Comparison of ENCODE assay signal across 1 cellular context in the genomic region with DNA sequence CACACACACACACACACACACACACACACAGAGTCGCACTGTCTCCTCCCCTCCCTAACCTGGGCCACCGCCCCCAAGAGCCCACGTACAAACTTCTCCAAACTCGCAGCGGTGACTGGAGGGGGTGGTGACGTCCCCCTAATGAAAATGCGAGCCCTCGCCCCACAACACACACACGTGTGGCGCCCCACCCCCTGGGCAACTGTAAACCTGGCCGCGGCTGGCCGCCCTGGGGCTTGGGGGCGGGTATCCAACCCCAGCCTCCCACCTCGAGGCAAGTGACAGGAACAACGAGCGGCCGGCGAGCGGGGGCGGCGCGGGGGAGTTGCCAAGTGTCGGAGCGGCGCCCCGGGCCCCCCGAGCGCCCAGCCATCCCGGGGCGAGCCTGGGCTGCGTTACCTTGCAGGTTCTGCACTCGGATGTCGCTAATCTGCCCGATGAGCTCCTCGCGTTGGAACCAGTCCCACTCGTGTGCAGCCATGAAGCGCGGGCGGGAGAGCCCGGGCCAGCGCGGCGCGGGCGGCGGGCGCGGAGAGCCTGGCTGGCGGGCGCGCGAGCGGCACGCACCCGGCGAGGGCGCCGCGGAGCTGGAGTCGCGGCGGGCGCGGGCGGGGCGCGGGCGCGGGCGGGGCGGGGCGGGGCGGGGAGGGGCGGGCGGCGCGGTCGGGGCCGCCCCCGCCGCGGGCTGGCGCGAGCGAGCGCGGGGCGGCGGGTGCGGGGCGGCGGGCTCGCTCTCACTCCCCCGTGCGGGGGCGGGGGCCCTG.
TF ChIP-seq lines count a peak whose summit lies in the region.

A gene with protein sequence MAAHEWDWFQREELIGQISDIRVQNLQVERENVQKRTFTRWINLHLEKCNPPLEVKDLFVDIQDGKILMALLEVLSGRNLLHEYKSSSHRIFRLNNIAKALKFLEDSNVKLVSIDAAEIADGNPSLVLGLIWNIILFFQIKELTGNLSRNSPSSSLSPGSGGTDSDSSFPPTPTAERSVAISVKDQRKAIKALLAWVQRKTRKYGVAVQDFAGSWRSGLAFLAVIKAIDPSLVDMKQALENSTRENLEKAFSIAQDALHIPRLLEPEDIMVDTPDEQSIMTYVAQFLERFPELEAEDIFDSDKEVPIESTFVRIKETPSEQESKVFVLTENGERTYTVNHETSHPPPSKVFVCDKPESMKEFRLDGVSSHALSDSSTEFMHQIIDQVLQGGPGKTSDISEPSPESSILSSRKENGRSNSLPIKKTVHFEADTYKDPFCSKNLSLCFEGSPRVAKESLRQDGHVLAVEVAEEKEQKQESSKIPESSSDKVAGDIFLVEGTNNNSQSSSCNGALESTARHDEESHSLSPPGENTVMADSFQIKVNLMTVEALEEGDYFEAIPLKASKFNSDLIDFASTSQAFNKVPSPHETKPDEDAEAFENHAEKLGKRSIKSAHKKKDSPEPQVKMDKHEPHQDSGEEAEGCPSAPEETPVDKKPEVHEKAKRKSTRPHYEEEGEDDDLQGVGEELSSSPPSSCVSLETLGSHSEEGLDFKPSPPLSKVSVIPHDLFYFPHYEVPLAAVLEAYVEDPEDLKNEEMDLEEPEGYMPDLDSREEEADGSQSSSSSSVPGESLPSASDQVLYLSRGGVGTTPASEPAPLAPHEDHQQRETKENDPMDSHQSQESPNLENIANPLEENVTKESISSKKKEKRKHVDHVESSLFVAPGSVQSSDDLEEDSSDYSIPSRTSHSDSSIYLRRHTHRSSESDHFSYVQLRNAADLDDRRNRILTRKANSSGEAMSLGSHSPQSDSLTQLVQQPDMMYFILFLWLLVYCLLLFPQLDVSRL (minus strand): TSS at position 597 of the 764 bp plus-strand sequence. CDS start 116 bp downstream, at position 481.

TF ChIP-seq in HepG2, 621 proteins besides CTCF, POLR2A, EP300 and RAD21 (continued from another document):
- TF ChIP-seq MYC (CRISPR knock-in tag; IDR thresholded peaks at IDR 0.05; ENCODE audit: borderline replicate concordance) (peak; percentile 57; the same call in 1 of the 2 replicates), ZBTB3 (CRISPR knock-in tag; IDR thresholded peaks at IDR 0.05; ENCODE audit: borderline replicate concordance, low read depth) (no peak), NFIC (IDR thresholded peaks at IDR 0.05; ENCODE audit: low read length) (no peak), RAD51 (IDR thresholded peaks at IDR 0.05; ENCODE audit: borderline replicate concordance) (no peak), KLF15 (CRISPR knock-in tag; IDR thresholded peaks at IDR 0.05; ENCODE audit: borderline replicate concordance) (0 out of 2 replicates have a peak, but pooled peaks have one; percentile 28), ZBTB7B (CRISPR knock-in tag; IDR thresholded peaks at IDR 0.05) (peak; percentile 26; the same call in 1 of the 2 replicates), SAP130 (CRISPR knock-in tag; IDR thresholded peaks at IDR 0.05; ENCODE audit: low read depth) (peak; percentile 71), ZNF563 (CRISPR knock-in tag; IDR thresholded peaks at IDR 0.05) (0 out of 2 replicates have a peak, but pooled peaks have one; percentile 33), ZNF616 (CRISPR knock-in tag; IDR thresholded peaks at IDR 0.05; ENCODE audit: low read depth) (no peak), RBM39 (IDR thresholded peaks at IDR 0.05; ENCODE audit: low read depth, low read length, poor library complexity, severe bottlenecking) (peak; percentile 33), ZNF780A (CRISPR knock-in tag; IDR thresholded peaks at IDR 0.05) (no peak), TCF12 (IDR thresholded peaks at IDR 0.05) (no peak), TCF12 (CRISPR knock-in tag; IDR thresholded peaks at IDR 0.05) (0 out of 2 replicates have a peak, but pooled peaks have one; percentile 33), HDAC1 (CRISPR knock-in tag; IDR thresholded peaks at IDR 0.05) (peak; percentile 55), GPN1 (CRISPR knock-in tag; IDR thresholded peaks at IDR 0.05; ENCODE audit: borderline replicate concordance) (0 out of 2 replicates have a peak, but pooled peaks have one; percentile 33), HNRNPL (IDR thresholded peaks at IDR 0.05; ENCODE audit: low read depth, low read length) (peak; percentile 61; the same call in 1 of the 2 replicates), REL (CRISPR knock-in tag; conservative IDR thresholded peaks at IDR 0.05) (no peak), JUN (CRISPR knock-in tag; IDR thresholded peaks at IDR 0.05) (no peak), ZNF160 (CRISPR knock-in tag; IDR thresholded peaks at IDR 0.05) (peak; percentile 25; the same call in 1 of the 2 replicates), ZNF839 (CRISPR knock-in tag; IDR thresholded peaks at IDR 0.05; ENCODE audit: borderline replicate concordance) (0 out of 2 replicates have a peak, but pooled peaks have one; percentile 34), ZNF12 (CRISPR knock-in tag; IDR thresholded peaks at IDR 0.05) (no peak), SP5 (CRISPR knock-in tag; IDR thresholded peaks at IDR 0.05; ENCODE audit: borderline replicate concordance, low read depth) (0 out of 2 replicates have a peak, but pooled peaks have one; percentile 25), YEATS4 (CRISPR knock-in tag; IDR thresholded peaks at IDR 0.05; ENCODE audit: borderline replicate concordance) (peak; percentile 27; the same call in 1 of the 2 replicates), AGO2 (optimal IDR thresholded peaks at IDR 0.05; ENCODE audit: low read depth, low read length) (peak; percentile 74), SRSF1 (optimal IDR thresholded peaks at IDR 0.05; ENCODE audit: low read depth, low read length) (peak; percentile 73)
- TF ChIP-seq, protein P1, sequence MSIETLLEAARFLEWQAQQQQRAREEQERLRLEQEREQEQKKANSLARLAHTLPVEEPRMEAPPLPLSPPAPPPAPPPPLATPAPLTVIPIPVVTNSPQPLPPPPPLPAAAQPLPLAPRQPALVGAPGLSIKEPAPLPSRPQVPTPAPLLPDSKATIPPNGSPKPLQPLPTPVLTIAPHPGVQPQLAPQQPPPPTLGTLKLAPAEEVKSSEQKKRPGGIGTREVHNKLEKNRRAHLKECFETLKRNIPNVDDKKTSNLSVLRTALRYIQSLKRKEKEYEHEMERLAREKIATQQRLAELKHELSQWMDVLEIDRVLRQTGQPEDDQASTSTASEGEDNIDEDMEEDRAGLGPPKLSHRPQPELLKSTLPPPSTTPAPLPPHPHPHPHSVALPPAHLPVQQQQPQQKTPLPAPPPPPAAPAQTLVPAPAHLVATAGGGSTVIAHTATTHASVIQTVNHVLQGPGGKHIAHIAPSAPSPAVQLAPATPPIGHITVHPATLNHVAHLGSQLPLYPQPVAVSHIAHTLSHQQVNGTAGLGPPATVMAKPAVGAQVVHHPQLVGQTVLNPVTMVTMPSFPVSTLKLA (IDR thresholded peaks at IDR 0.05): 0 out of 2 replicates have a peak, but pooled peaks have one; percentile 5
- TF ChIP-seq, protein P2, sequence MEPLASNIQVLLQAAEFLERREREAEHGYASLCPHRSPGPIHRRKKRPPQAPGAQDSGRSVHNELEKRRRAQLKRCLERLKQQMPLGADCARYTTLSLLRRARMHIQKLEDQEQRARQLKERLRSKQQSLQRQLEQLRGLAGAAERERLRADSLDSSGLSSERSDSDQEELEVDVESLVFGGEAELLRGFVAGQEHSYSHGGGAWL (CRISPR knock-in tag; IDR thresholded peaks at IDR 0.05): 0 out of 2 replicates have a peak, but pooled peaks have one; percentile 60
- TF ChIP-seq, protein P3, sequence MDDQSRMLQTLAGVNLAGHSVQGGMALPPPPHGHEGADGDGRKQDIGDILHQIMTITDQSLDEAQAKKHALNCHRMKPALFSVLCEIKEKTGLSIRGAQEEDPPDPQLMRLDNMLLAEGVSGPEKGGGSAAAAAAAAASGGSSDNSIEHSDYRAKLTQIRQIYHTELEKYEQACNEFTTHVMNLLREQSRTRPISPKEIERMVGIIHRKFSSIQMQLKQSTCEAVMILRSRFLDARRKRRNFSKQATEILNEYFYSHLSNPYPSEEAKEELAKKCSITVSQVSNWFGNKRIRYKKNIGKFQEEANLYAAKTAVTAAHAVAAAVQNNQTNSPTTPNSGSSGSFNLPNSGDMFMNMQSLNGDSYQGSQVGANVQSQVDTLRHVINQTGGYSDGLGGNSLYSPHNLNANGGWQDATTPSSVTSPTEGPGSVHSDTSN (CRISPR knock-in tag; IDR thresholded peaks at IDR 0.05; ENCODE audit: borderline replicate concordance): no peak
- TF ChIP-seq, protein P4, sequence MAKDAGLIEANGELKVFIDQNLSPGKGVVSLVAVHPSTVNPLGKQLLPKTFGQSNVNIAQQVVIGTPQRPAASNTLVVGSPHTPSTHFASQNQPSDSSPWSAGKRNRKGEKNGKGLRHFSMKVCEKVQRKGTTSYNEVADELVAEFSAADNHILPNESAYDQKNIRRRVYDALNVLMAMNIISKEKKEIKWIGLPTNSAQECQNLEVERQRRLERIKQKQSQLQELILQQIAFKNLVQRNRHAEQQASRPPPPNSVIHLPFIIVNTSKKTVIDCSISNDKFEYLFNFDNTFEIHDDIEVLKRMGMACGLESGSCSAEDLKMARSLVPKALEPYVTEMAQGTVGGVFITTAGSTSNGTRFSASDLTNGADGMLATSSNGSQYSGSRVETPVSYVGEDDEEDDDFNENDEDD (CRISPR knock-in tag; IDR thresholded peaks at IDR 0.05; ENCODE audit: borderline replicate concordance): no peak
- TF ChIP-seq, protein P5, sequence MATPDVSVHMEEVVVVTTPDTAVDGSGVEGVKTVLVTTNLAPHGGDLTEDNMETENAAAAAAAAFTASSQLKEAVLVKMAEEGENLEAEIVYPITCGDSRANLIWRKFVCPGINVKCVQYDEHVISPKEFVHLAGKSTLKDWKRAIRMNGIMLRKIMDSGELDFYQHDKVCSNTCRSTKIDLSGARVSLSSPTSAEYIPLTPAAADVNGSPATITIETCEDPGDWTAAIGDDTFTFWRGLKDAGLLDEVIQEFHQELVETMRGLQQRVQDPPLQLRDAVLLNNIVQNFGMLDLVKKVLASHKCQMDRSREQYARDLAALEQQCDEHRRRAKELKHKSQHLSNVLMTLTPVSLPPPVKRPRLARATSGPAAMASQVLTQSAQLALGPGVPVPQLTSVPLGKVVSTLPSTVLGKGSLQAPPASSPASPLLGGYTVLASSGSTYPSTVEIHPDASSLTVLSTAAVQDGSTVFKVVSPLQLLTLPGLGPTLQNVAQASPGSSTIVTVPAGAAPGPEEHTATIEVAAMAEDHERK (CRISPR knock-in tag; IDR thresholded peaks at IDR 0.05; ENCODE audit: low read depth): no peak
- TF ChIP-seq, protein P6, sequence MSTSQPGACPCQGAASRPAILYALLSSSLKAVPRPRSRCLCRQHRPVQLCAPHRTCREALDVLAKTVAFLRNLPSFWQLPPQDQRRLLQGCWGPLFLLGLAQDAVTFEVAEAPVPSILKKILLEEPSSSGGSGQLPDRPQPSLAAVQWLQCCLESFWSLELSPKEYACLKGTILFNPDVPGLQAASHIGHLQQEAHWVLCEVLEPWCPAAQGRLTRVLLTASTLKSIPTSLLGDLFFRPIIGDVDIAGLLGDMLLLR (CRISPR knock-in tag; IDR thresholded peaks at IDR 0.05): peak; percentile 38; the same call in 1 of the 2 replicates
- TF ChIP-seq, protein P7, sequence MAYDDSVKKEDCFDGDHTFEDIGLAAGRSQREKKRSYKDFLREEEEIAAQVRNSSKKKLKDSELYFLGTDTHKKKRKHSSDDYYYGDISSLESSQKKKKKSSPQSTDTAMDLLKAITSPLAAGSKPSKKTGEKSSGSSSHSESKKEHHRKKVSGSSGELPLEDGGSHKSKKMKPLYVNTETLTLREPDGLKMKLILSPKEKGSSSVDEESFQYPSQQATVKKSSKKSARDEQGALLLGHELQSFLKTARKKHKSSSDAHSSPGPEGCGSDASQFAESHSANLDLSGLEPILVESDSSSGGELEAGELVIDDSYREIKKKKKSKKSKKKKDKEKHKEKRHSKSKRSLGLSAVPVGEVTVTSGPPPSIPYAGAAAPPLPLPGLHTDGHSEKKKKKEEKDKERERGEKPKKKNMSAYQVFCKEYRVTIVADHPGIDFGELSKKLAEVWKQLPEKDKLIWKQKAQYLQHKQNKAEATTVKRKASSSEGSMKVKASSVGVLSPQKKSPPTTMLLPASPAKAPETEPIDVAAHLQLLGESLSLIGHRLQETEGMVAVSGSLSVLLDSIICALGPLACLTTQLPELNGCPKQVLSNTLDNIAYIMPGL (CRISPR knock-in tag; IDR thresholded peaks at IDR 0.05; ENCODE audit: borderline replicate concordance in 1 of 2, low read depth in 1 of 2): peak in 1 of 2 experiments; percentile 30; a peak in 1 of 4 replicates
- TF ChIP-seq, protein P8, sequence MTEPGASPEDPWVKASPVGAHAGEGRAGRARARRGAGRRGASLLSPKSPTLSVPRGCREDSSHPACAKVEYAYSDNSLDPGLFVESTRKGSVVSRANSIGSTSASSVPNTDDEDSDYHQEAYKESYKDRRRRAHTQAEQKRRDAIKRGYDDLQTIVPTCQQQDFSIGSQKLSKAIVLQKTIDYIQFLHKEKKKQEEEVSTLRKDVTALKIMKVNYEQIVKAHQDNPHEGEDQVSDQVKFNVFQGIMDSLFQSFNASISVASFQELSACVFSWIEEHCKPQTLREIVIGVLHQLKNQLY (CRISPR knock-in tag; IDR thresholded peaks at IDR 0.05): no peak
